Comparison of ENCODE assay signal across 1 cellular context in the genomic region with DNA sequence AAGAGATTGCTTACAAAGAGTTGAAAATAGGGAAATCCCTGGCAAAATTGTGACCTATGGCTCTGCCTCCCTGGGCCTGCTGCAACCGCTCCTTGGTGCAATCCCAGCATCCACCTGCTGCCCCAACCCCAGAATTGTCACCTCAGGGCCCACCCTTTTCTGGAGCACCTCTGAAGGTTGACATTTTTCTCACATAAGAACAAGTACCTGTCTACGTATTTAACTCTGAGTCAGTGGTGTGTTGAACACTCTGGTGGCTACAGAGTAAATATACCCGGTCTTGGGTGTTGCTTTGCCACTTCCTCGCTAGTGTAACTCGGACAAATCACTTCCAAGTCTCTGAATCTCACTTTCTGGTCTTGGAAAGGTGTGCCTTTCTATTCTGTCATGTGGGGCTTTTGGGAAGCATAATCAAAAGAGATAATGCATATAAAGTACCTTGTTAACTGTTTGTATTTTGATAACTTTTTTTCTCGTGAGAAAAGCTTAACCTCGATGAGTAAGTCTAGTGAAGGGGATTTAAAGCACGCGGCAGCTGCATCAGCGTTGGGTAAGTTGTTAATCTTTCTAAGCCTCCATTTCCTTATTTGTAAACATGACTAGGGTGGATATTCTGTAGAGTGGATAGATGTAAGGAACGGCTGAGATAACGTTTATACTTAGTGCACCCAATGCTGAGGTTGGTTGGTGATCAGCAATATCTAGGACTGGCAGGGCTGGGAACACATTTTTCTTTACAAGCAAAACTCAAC.
TF ChIP-seq lines count a peak whose summit lies in the region.

No MANE protein-coding gene starts in this region.

TF ChIP-seq in HepG2, 621 proteins besides CTCF, POLR2A, EP300 and RAD21 (continued from another document):
- TF ChIP-seq USF2 (IDR thresholded peaks at IDR 0.05; ENCODE audit: low read depth, low read length) (no peak), USF2 (CRISPR knock-in tag; IDR thresholded peaks at IDR 0.05; ENCODE audit: borderline replicate concordance) (no peak), XBP1 (CRISPR knock-in tag; IDR thresholded peaks at IDR 0.05) (no peak), ZBTB14 (CRISPR knock-in tag; IDR thresholded peaks at IDR 0.05) (no peak), KDM1A (CRISPR knock-in tag; IDR thresholded peaks at IDR 0.05) (no peak)
TF ChIP-seq in HepG2: peak in this region for 0.
